17 cellular contexts compared by ENCODE assay signal in the genomic region with DNA sequence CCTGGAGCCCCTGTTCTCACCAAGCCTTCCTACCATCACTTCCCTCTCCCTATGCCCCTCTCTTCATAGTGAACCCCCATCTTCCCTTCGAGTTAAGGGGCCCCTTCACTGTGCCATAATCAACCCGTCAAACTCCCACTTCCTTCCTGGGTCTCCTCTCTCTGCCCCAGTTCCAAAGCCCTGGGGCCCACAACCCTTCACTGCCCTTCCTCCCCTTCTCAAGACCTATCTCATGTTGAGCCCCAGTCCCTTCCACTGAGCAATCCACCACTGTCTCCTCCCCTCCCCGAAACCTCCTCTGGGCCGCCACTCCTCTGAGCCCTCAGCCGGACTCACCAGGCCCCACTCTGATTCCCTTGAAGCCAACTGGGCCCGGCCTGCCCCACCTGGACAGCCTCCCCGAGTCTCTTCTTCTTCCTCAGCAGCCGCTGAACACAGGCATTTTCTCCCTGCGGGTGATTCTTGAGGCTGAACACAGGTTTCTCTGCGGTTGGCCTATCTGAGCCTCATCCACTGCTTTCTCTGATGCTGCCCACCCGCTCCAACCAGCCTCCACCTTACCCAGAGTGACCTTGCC. TPM values are rescaled to one million over a fixed set of nuclear protein-coding genes. Genes with fewer than 3 reads are reported as not detected.
DNase-seq lines count a peak whose midpoint lies in the region; ATAC-seq and TF ChIP-seq lines count a peak whose summit lies in the region.
"Had no signal": no experiment of that assay in that cellular context is flagged by ENCODE, and none has a peak within 500 bp of the region (broad histone marks: within the 10 kb centered on the region; RNA-seq: fewer than 3 reads in every experiment).

No MANE protein-coding gene starts in this region.

- CTCF ChIA-PET in Caco-2 (lab: Charles Lee) = no interaction called here

- BruUV-seq in Caco-2 (replicated peaks; lab: Mats Ljungman, UMichigan) = no TSS peak

- peaks cover 17 to 18% of the 10 kb centered on the region in 2 donors for H3K36me3 Mint-ChIP-seq in CD14-positive monocyte
- peaks cover 48% of the 10 kb centered on the region for H3K36me3 Mint-ChIP-seq in Caco-2 (ENCODE audit: insufficient read depth, unreplicated experiment)
- H3K36me3 Mint-ChIP-seq in activated T-helper 2 cell treated with anti-CD3 and anti-CD28 coated beads, Interferon-gamma antibody, Interleukin-2, Interleukin-4, amounts not matched to agents 10 μg/mL and 5 μg/mL and 100 μg/mL, durations not matched to agents 14 hours and 24 hours and 36 hours (ENCODE audit: low read depth) = peaks cover 24% of the 10 kb centered on the region
- peaks cover 0 to 28% (median 5%) of the 10 kb centered on the region in 3 donors for H3K36me3 Mint-ChIP-seq in naive thymus-derived CD8-positive, alpha-beta T cell

- H3K36me3 ChIP-seq in Caco-2 (ENCODE audit: control insufficient read depth, insufficient read depth, low read length) = no peaks in the 10 kb centered on the region; the same call in 1 of the 2 replicates

- H3K4me3 Mint-ChIP-seq in CD14-positive monocyte = no peak overlapping the region
- H3K4me3 Mint-ChIP-seq in Caco-2 (ENCODE audit: unreplicated experiment) = no peak overlapping the region
- H3K4me3 Mint-ChIP-seq in activated T-helper 2 cell treated with anti-CD3 and anti-CD28 coated beads, Interferon-gamma antibody, Interleukin-2, Interleukin-4, amounts not matched to agents 10 μg/mL and 5 μg/mL and 100 μg/mL, durations not matched to agents 14 hours and 24 hours and 36 hours (ENCODE audit: low read depth) = no peak overlapping the region
- H3K4me3 Mint-ChIP-seq in naive thymus-derived CD8-positive, alpha-beta T cell = peak overlapping the region in 2 of 10 donors; percentile 18 to 20

- no peaks in the 10 kb centered on the region for H3K27me3 ChIP-seq in Caco-2 (replicated peaks; ENCODE audit: control insufficient read depth, insufficient read depth, low read length)
- H3K27me3 ChIP-seq: hepatocyte, MG63, suprapubic skin had no signal

- intact Hi-C loops in CD14-positive monocyte (cut with micrococcal nuclease) (no loop called here), Caco-2 (cut with micrococcal nuclease; ENCODE audit: unreplicated experiment) (no loop called here)
- intact Hi-C loops in activated T-helper 2 cell treated with anti-CD3 and anti-CD28 coated beads, Interferon-gamma antibody, Interleukin-2, Interleukin-4, amounts not matched to agents 10 μg/mL and 5 μg/mL and 100 μg/mL, durations not matched to agents 14 hours and 24 hours and 36 hours (cut with micrococcal nuclease) = no loop called here

- peaks cover 0 to 3% (median 0%) of the 10 kb centered on the region in 7 donors for H3K9me3 Mint-ChIP-seq in CD14-positive monocyte
- H3K9me3 Mint-ChIP-seq in Caco-2 (ENCODE audit: unreplicated experiment) = no peaks in the 10 kb centered on the region
- no peaks in the 10 kb centered on the region for H3K9me3 Mint-ChIP-seq in activated T-helper 2 cell treated with anti-CD3 and anti-CD28 coated beads, Interferon-gamma antibody, Interleukin-2, Interleukin-4, amounts not matched to agents 10 μg/mL and 5 μg/mL and 100 μg/mL, durations not matched to agents 14 hours and 24 hours and 36 hours
- H3K9me3 Mint-ChIP-seq in naive thymus-derived CD8-positive, alpha-beta T cell = no peaks in the 10 kb centered on the region

- H3K27ac Mint-ChIP-seq in CD14-positive monocyte (peak overlapping the region in 4 of 7 donors; percentile 4 to 65 (median 18)), Caco-2 (ENCODE audit: unreplicated experiment) (peak overlapping the region; percentile 25)
- H3K27ac Mint-ChIP-seq in activated T-helper 2 cell treated with anti-CD3 and anti-CD28 coated beads, Interferon-gamma antibody, Interleukin-2, Interleukin-4, amounts not matched to agents 10 μg/mL and 5 μg/mL and 100 μg/mL, durations not matched to agents 14 hours and 24 hours and 36 hours = peak overlapping the region; percentile 55
- H3K27ac Mint-ChIP-seq in naive thymus-derived CD8-positive, alpha-beta T cell = peak overlapping the region; percentile 68 to 89 (median 83)

- TF ChIP-seq CTCF in CD14-positive monocyte (IDR thresholded peaks at IDR 0.05) (no peak), Caco-2 (IDR thresholded peaks at IDR 0.05; ENCODE audit: insufficient read depth in 1 of 2, low read depth in 1 of 2, low read length in 1 of 2, severe bottlenecking in 1 of 2, unreplicated experiment in 1 of 2) (no peak)

- no peak for DNase-seq in CD14-positive monocyte (ENCODE audit: low spot score)
- no peak for DNase-seq in Caco-2
- DNase-seq in activated T-helper 2 cell treated with anti-CD3 and anti-CD28 coated beads, Interferon-gamma antibody, Interleukin-2, Interleukin-4, amounts not matched to agents 10 μg/mL and 5 μg/mL and 100 μg/mL, durations not matched to agents 14 hours and 24 hours and 36 hours (ENCODE audit: low spot score) = no peak
- DNase-seq in naive thymus-derived CD8-positive, alpha-beta T cell = no peak
- DNase-seq in stimulated activated CD4-positive, alpha-beta T cell treated with anti-CD3 and anti-CD28 coated beads, Interleukin-2, amount 100 ng/mL, for 48 hours = no peak
- DNase-seq in DMS79 (lab: John Stamatoyannopoulos, UW) = no peak
- DNase-seq in NCI-H128 (lab: John Stamatoyannopoulos, UW; ENCODE audit: unreplicated experiment) = no peak
- DNase-seq in activated gamma-delta T cell treated with Interleukin-2 at 50 U/mL for 16 hours = no peak
- DNase-seq: activated CD4-positive, alpha-beta T cell treated with anti-CD3 and anti-CD28 coated beads for 1 hour; activated gamma-delta T cell; cerebellar nuclear complex; HCEC 1CT; left ventricle myocardium superior; MG63 had no signal

- H3K4me1 Mint-ChIP-seq in CD14-positive monocyte (peaks cover 37% of the 10 kb centered on the region), Caco-2 (ENCODE audit: low read depth, unreplicated experiment) (peaks cover 15% of the 10 kb centered on the region)
- H3K4me1 Mint-ChIP-seq in activated T-helper 2 cell treated with anti-CD3 and anti-CD28 coated beads, Interferon-gamma antibody, Interleukin-2, Interleukin-4, amounts not matched to agents 10 μg/mL and 5 μg/mL and 100 μg/mL, durations not matched to agents 14 hours and 24 hours and 36 hours (ENCODE audit: low read depth) = peaks cover 20% of the 10 kb centered on the region
- H3K4me1 Mint-ChIP-seq in naive thymus-derived CD8-positive, alpha-beta T cell = peaks cover 30 to 39% (median 36%) of the 10 kb centered on the region in 4 donors

- POLR2A ChIA-PET in Caco-2 (lab: Charles Lee) = no interaction called here
- POLR2A ChIA-PET in naive thymus-derived CD8-positive, alpha-beta T cell (lab: Charles Lee) = interaction anchor here (1.1 kb wide), 1 partner anchor 12 kb away, joined by 6 read pairs; no protein-coding TSS in a partner anchor

- no peaks in the 10 kb centered on the region for H3K9me3 ChIP-seq in Caco-2
- H3K9me3 ChIP-seq: MG63, suprapubic skin had no signal

- H3K4me1 ChIP-seq in Caco-2 = peaks cover 13% of the 10 kb centered on the region

- no peak for ATAC-seq in naive thymus-derived CD8-positive, alpha-beta T cell
- ATAC-seq: left ventricle myocardium superior, SK-N-SH treated with all-trans-retinoic acid at 6 μM for 48 hours had no signal

- H3K4me3 ChIP-seq in Caco-2 (ENCODE audit: low read depth, low read length) = no peak overlapping the region
- H3K4me3 ChIP-seq: hepatocyte, MG63, suprapubic skin had no signal

- H3K27me3 Mint-ChIP-seq in CD14-positive monocyte (ENCODE audit: low read depth in 3 of 3) (peaks cover 10 to 16% (median 14%) of the 10 kb centered on the region in 3 donors), Caco-2 (ENCODE audit: insufficient read depth, unreplicated experiment) (no peaks in the 10 kb centered on the region)
- no peaks in the 10 kb centered on the region for H3K27me3 Mint-ChIP-seq in activated T-helper 2 cell treated with anti-CD3 and anti-CD28 coated beads, Interferon-gamma antibody, Interleukin-2, Interleukin-4, amounts not matched to agents 10 μg/mL and 5 μg/mL and 100 μg/mL, durations not matched to agents 14 hours and 24 hours and 36 hours (ENCODE audit: low read depth)
- H3K27me3 Mint-ChIP-seq in naive thymus-derived CD8-positive, alpha-beta T cell = no peaks in the 10 kb centered on the region

RNA-seq across cellular contexts. Expression of gene WASF2, which starts 42.2 kb away (rescaled TPM):
- polyA plus RNA-seq in CD14-positive monocyte = 10 to 100 TPM; 53.5 to 86.4 TPM
- 59.2 and 68.6 TPM in 2 replicates for total RNA-seq in Caco-2 (2022)
- total RNA-seq in activated T-helper 2 cell treated with anti-CD3 and anti-CD28 coated beads, Interferon-gamma antibody, Interleukin-2, Interleukin-4, amounts not matched to agents 10 μg/mL and 5 μg/mL and 100 μg/mL, durations not matched to agents 14 hours and 24 hours and 36 hours = 125 and 128 TPM in 2 replicates
- total RNA-seq in naive thymus-derived CD8-positive, alpha-beta T cell = 100 to 1,000 TPM; 183 to 185 TPM
- polyA plus RNA-seq in naive thymus-derived CD8-positive, alpha-beta T cell = 10 to 100 TPM; 54.8 to 68.9 (median 68.5) TPM

Comparison
In these comparisons a context has a peak if more than half of its experiments do, and no peak if none do; other contexts are left out.
1. H3K27ac Mint-ChIP-seq: peak in every context shown above with its lines; median percentile 83 in naive thymus-derived CD8-positive, alpha-beta T cell; 55 in activated T-helper 2 cell treated with anti-CD3 and anti-CD28 coated beads, Interferon-gamma antibody, Interleukin-2, Interleukin-4, amounts not matched to agents 10 μg/mL and 5 μg/mL and 100 μg/mL, durations not matched to agents 14 hours and 24 hours and 36 hours; 25 in Caco-2; 18 in CD14-positive monocyte.